In genomic region chr5:7904170-7904569, GRCh38 we compare ENCODE assay signal across 13 cellular contexts. TPM values are rescaled to one million over a fixed set of nuclear protein-coding genes. Genes with fewer than 3 reads are reported as not detected.
DNase-seq lines count a peak whose midpoint lies in the region; ATAC-seq and TF ChIP-seq lines count a peak whose summit lies in the region.
"Had no signal": no experiment of that assay in that cellular context is flagged by ENCODE, and none has a peak within 500 bp of the region (broad histone marks: within the 10 kb centered on the region; RNA-seq: fewer than 3 reads in every experiment).

No MANE protein-coding gene starts in this region.

- no peaks in the 10 kb centered on the region for H3K27me3 ChIP-seq in HCT116 (ENCODE audit: insufficient read depth, low read length)
- H3K27me3 ChIP-seq in foreskin keratinocyte, result no peaks in the 10 kb centered on the region
- no peaks in the 10 kb centered on the region for H3K27me3 ChIP-seq in HAP-1 (ENCODE audit: low read depth)
- H3K27me3 ChIP-seq: tibial artery had no signal

- H3K4me1 Mint-ChIP-seq in activated T-helper 17 cell treated with anti-CD3 and anti-CD28 coated beads, Interleukin-2, amount 50 U/mL, for 72 hours, result peaks cover 14% of the 10 kb centered on the region
- H3K4me1 Mint-ChIP-seq: nephron had no signal

- no peak overlapping the region for H2AFZ ChIP-seq in HCT116 (ENCODE audit: low read depth, low read length, poor library complexity, severe bottlenecking)

- peak overlapping the region; percentile 11 for H3K27ac Mint-ChIP-seq in activated T-helper 17 cell treated with anti-CD3 and anti-CD28 coated beads, Interleukin-2, amount 50 U/mL, for 72 hours
- H3K27ac Mint-ChIP-seq: nephron had no signal

- no peak overlapping the region for H3K4me3 Mint-ChIP-seq in activated T-helper 17 cell treated with anti-CD3 and anti-CD28 coated beads, Interleukin-2, amount 50 U/mL, for 72 hours
- H3K4me3 Mint-ChIP-seq: nephron had no signal

- DNase-seq in AG08395 (ENCODE audit: low spot score) (peak; percentile 40), HCT116 (ENCODE audit: low read depth, low spot score) (no peak), foreskin keratinocyte (peak; percentile 65 to 86), left colon (no peak), KG1 (lab: John Stamatoyannopoulos, UW) (no peak), HAP-1 (ENCODE audit: low spot score in 2 of 2) (no peak), pons (ENCODE audit: low spot score) (no peak)
- DNase-seq: NCI-H1092; stimulated activated CD4-positive, alpha-beta T cell treated with anti-CD3 and anti-CD28 coated beads, Interleukin-4, amount 100 ng/mL, for 1 hour; tibial artery; WERI-Rb-1 had no signal

- peaks cover 14% of the 10 kb centered on the region for H3K9me3 Mint-ChIP-seq in activated T-helper 17 cell treated with anti-CD3 and anti-CD28 coated beads, Interleukin-2, amount 50 U/mL, for 72 hours

- TF ChIP-seq RAD21 in HCT116 (IDR thresholded peaks at IDR 0.05; ENCODE audit: low read depth), result no peak

- no peaks in the 10 kb centered on the region for H3K9me2 ChIP-seq in HCT116 (ENCODE audit: insufficient read depth)

- TF ChIP-seq CTCF in HCT116 (IDR thresholded peaks at IDR 0.05 in 2 of 3, conservative IDR thresholded peaks at IDR 0.05 in 1 of 3; ENCODE audit: borderline replicate concordance in 1 of 3, insufficient read depth in 1 of 3, low read depth in 2 of 3, low read length in 2 of 3), result no peak
- TF ChIP-seq CTCF in foreskin keratinocyte (conservative IDR thresholded peaks at IDR 0.05), result peak; percentile 21

- no peak overlapping the region for H3K4me2 ChIP-seq in HCT116 (ENCODE audit: low read length)

- in situ Hi-C loops in HAP-1 (cut with MboI; ENCODE audit: low sequenced_read_pairs), result no loop called here

- POLR2A ChIA-PET in HCT116 (lab: Charles Lee), result interaction anchor here (0.7 kb wide), 1 partner anchor 1187 kb away, joined by 3 read pairs; no protein-coding TSS in a partner anchor

- H3K27ac ChIP-seq in HCT116 (ENCODE audit: low read depth, low read length) (no peak overlapping the region), foreskin keratinocyte (no peak overlapping the region)
- H3K27ac ChIP-seq: tibial artery, WERI-Rb-1 had no signal

- intact Hi-C loops in HCT116 (cut with micrococcal nuclease), result no loop called here
- intact Hi-C loops in left colon (cut with DNase I, micrococcal nuclease), result no loop called here

- ATAC-seq in HCT116, result peak; percentile 63
- peak; percentile 72 for ATAC-seq in activated T-helper 17 cell treated with anti-CD3 and anti-CD28 coated beads, Interleukin-2, amount 50 U/mL, for 72 hours (replicated peaks)
- ATAC-seq in foreskin keratinocyte, result peak; percentile 97
- ATAC-seq in left colon, result no peak

- BruUV-seq in HCT116 (replicated peaks; lab: Mats Ljungman, UMichigan), result TSS peak; percentile 5

- CTCF ChIA-PET in HCT116 (lab: Charles Lee), result no interaction called here

- no peaks in the 10 kb centered on the region for H4K20me1 ChIP-seq in HCT116 (ENCODE audit: insufficient read depth)

- no peak overlapping the region for H3K4me3 ChIP-seq in HCT116 (replicated peaks in 1 of 2; ENCODE audit: low read depth in 1 of 2, low read length in 2 of 2)
- no peak overlapping the region for H3K4me3 ChIP-seq in HAP-1
- H3K4me3 ChIP-seq: tibial artery had no signal

- H3K36me3 Mint-ChIP-seq in activated T-helper 17 cell treated with anti-CD3 and anti-CD28 coated beads, Interleukin-2, amount 50 U/mL, for 72 hours (ENCODE audit: low read depth), result peaks cover 95% of the 10 kb centered on the region

- no peak for TF ChIP-seq POLR2A in HCT116 (IDR thresholded peaks at IDR 0.05; ENCODE audit: borderline replicate concordance, extremely low read depth, insufficient read depth, insufficient read length)

- peaks cover 8 to 15% of the 10 kb centered on the region in 2 experiments for H3K36me3 ChIP-seq in HCT116 (ENCODE audit: control insufficient read depth in 1 of 2, insufficient read depth in 2 of 2, low read length in 2 of 2)
- peaks cover 32% of the 10 kb centered on the region for H3K36me3 ChIP-seq in HAP-1 (replicated peaks)

- RAD21 ChIA-PET in HCT116 (lab: Charles Lee; ENCODE audit: low non-redundant PET in 1 of 2, low total read pairs in 2 of 2, uncharacterized antibody in 2 of 2, unreplicated experiment in 2 of 2), result no interaction called here

- H3K9ac ChIP-seq in HCT116 (ENCODE audit: low read length), result no peak overlapping the region

- no peaks in the 10 kb centered on the region for H3K79me2 ChIP-seq in HCT116 (ENCODE audit: insufficient read depth, low read length)

- no peaks in the 10 kb centered on the region for H3K27me3 Mint-ChIP-seq in activated T-helper 17 cell treated with anti-CD3 and anti-CD28 coated beads, Interleukin-2, amount 50 U/mL, for 72 hours

- peaks cover 2 to 9% of the 10 kb centered on the region in 2 experiments; a peak in 2 of 4 replicates for H3K4me1 ChIP-seq in HCT116 (ENCODE audit: control insufficient read depth in 1 of 2, insufficient read depth in 2 of 2, low read length in 2 of 2)
- H3K4me1 ChIP-seq in foreskin keratinocyte, result no peaks in the 10 kb centered on the region
- no peaks in the 10 kb centered on the region for H3K4me1 ChIP-seq in HAP-1
- H3K4me1 ChIP-seq: tibial artery had no signal

- H3K9me3 ChIP-seq in HCT116 (ENCODE audit: control insufficient read depth in 1 of 2, insufficient read depth in 1 of 2, low read depth in 1 of 2, low read length in 2 of 2), result no peaks in the 10 kb centered on the region
- H3K9me3 ChIP-seq in HAP-1, result no peaks in the 10 kb centered on the region

TF ChIP-seq in HCT116, 20 proteins besides CTCF, POLR2A, EP300 and RAD21:
- TF ChIP-seq ZFX (IDR thresholded peaks at IDR 0.05) (no peak), EZH2 (IDR thresholded peaks at IDR 0.05) (no peak), YY1 (IDR thresholded peaks at IDR 0.05; ENCODE audit: extremely low read depth, insufficient replicate concordance, low read depth, low read length) (no peak)
- TF ChIP-seq, protein P1, sequence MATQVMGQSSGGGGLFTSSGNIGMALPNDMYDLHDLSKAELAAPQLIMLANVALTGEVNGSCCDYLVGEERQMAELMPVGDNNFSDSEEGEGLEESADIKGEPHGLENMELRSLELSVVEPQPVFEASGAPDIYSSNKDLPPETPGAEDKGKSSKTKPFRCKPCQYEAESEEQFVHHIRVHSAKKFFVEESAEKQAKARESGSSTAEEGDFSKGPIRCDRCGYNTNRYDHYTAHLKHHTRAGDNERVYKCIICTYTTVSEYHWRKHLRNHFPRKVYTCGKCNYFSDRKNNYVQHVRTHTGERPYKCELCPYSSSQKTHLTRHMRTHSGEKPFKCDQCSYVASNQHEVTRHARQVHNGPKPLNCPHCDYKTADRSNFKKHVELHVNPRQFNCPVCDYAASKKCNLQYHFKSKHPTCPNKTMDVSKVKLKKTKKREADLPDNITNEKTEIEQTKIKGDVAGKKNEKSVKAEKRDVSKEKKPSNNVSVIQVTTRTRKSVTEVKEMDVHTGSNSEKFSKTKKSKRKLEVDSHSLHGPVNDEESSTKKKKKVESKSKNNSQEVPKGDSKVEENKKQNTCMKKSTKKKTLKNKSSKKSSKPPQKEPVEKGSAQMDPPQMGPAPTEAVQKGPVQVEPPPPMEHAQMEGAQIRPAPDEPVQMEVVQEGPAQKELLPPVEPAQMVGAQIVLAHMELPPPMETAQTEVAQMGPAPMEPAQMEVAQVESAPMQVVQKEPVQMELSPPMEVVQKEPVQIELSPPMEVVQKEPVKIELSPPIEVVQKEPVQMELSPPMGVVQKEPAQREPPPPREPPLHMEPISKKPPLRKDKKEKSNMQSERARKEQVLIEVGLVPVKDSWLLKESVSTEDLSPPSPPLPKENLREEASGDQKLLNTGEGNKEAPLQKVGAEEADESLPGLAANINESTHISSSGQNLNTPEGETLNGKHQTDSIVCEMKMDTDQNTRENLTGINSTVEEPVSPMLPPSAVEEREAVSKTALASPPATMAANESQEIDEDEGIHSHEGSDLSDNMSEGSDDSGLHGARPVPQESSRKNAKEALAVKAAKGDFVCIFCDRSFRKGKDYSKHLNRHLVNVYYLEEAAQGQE (IDR thresholded peaks at IDR 0.05; ENCODE audit: low read depth), result no peak
TF ChIP-seq in HCT116: peak in this region for 0.

RNA-seq across cellular contexts. Expression of gene MTRR, which starts 35.2 kb away (rescaled TPM):
- total RNA-seq in HCT116 (2021; ENCODE audit: unreplicated experiment) (32.5 TPM), foreskin keratinocyte (38.1 and 40.0 TPM in 2 replicates), left colon (10 to 100 TPM; 37.4 to 44.0 TPM)
- 20.7 and 26.2 TPM in 2 replicates for polyA plus RNA-seq in HCT116 (2012)
- 10 to 100 TPM; 27.5 to 62.6 TPM for total RNA-seq in activated T-helper 17 cell treated with anti-CD3 and anti-CD28 coated beads, Interleukin-2, amount 50 U/mL, for 72 hours
- 12.8 and 15.4 TPM in 2 replicates for polyA plus RNA-seq in foreskin keratinocyte

RNA-seq across cellular contexts. Expression of gene FASTKD3, which starts 35.3 kb away (rescaled TPM):
- total RNA-seq in HCT116 (2021; ENCODE audit: unreplicated experiment) (12.0 TPM), foreskin keratinocyte (10.5 and 13.2 TPM in 2 replicates), left colon (10 to 100 TPM in 1 of 2 donors, 1 to 10 TPM in 1; 7.6 to 11.3 TPM)
- 5.6 and 8.3 TPM in 2 replicates for polyA plus RNA-seq in HCT116 (2012)
- total RNA-seq in activated T-helper 17 cell treated with anti-CD3 and anti-CD28 coated beads, Interleukin-2, amount 50 U/mL, for 72 hours, result 10 to 100 TPM in 1 of 2 donors, 1 to 10 TPM in 1; 7.9 to 13.4 TPM
- polyA plus RNA-seq in foreskin keratinocyte, result 9.0 and 10.9 TPM in 2 replicates

RNA-seq across cellular contexts. Expression of gene CFAP90, which starts 53.2 kb away (rescaled TPM):
- not detected for total RNA-seq in HCT116 (2021; ENCODE audit: unreplicated experiment)
- not detected in 2 replicates for polyA plus RNA-seq in HCT116 (2012)
- not detected for total RNA-seq in activated T-helper 17 cell treated with anti-CD3 and anti-CD28 coated beads, Interleukin-2, amount 50 U/mL, for 72 hours
- total RNA-seq in foreskin keratinocyte, result not detected in 2 replicates
- 0.03 and 0.07 TPM in 2 replicates for polyA plus RNA-seq in foreskin keratinocyte
- not detected for total RNA-seq in left colon

Comparison
In these comparisons a context has a peak if more than half of its experiments do, and no peak if none do; other contexts are left out.
1. DNase-seq: peak in AG08395 (single experiment) and foreskin keratinocyte (2 of 2); none in HCT116 (single experiment), left colon (0 of 2), KG1 (single experiment), HAP-1 (0 of 2) and pons (single experiment).